ENCODE assay signal across 8 cellular contexts in the genomic region with DNA sequence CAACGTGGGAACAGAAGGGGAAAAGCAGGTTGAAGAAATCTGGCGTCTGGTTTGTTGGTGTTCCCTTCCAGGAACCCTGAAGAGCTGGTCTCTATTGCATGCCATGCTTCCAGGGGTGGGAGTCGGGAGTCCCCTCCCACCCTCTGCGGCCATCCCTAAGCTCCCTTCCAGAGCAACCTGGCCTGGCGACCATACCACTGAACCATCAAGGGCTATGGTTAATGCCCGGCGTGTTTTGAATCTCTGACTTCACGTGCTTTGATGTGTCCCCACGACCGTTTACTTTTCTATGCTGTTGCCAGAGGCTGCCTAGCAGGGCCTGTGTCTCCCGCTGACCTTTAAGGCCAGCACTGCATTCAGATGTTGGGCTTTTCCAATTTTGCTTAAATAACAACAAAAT. TPM values are rescaled to one million over a fixed set of nuclear protein-coding genes. Genes with fewer than 3 reads are reported as not detected.
DNase-seq lines count a peak whose midpoint lies in the region; ATAC-seq and TF ChIP-seq lines count a peak whose summit lies in the region.

No MANE protein-coding gene starts in this region.

- peaks cover 14% of the 10 kb centered on the region for H3K9me1 ChIP-seq in IMR-90 (ENCODE audit: insufficient read depth, low read length)

- H2AFZ ChIP-seq in ACC112 (ENCODE audit: low read length, unreplicated experiment) (peak overlapping the region; percentile 50), IMR-90 (replicated peaks; ENCODE audit: low read length, poor library complexity) (peak overlapping the region; percentile 75), mammary epithelial cell (ENCODE audit: low read depth, low read length) (peak overlapping the region; percentile 53)

- no peak for TF ChIP-seq RAD21 in IMR-90 (IDR thresholded peaks at IDR 0.05; ENCODE audit: low read length)

- H3K56ac ChIP-seq in IMR-90 (ENCODE audit: extremely low read depth, insufficient read depth, low read length) = no peak overlapping the region

- TF ChIP-seq CTCF in IMR-90 (conservative IDR thresholded peaks at IDR 0.05; ENCODE audit: low read depth, low read length) (no peak), mammary epithelial cell (conservative IDR thresholded peaks at IDR 0.05 in 1 of 2, IDR thresholded peaks at IDR 0.05 in 1 of 2; ENCODE audit: extremely low read depth in 1 of 2, insufficient read depth in 1 of 2, low read depth in 1 of 2, low read length in 2 of 2) (no peak)

- POLR2A ChIA-PET in IMR-90 (lab: Charles Lee; ENCODE audit: unreplicated experiment) = interaction anchor here (0.5 to 1.4 kb wide), 3 partner anchors 12 to 686 kb away, joined by 3 to 7 read pairs (median 6); no protein-coding TSS in a partner anchor

- H3K27me3 ChIP-seq in ACC112 (ENCODE audit: insufficient read depth, low read length) (peaks cover 12% of the 10 kb centered on the region), IMR-90 (ENCODE audit: control insufficient read depth, insufficient read depth, low read length) (peaks cover 10% of the 10 kb centered on the region), mammary epithelial cell (ENCODE audit: insufficient read depth, low read length) (no peaks in the 10 kb centered on the region)

- H3K36me3 Mint-ChIP-seq in naive B cell = peaks cover 0 to 20% of the 10 kb centered on the region in 2 donors

- H3K79me1 ChIP-seq in IMR-90 (ENCODE audit: low read depth in 1 of 2, low read length in 2 of 2) = peaks cover 19 to 28% of the 10 kb centered on the region in 2 experiments; a peak in 3 of 4 replicates

- no peak overlapping the region for H3K27ac ChIP-seq in ACC112 (ENCODE audit: low read depth, low read length)
- H3K27ac ChIP-seq in IMR-90 (ENCODE audit: insufficient read depth, low read length) = no peak overlapping the region
- H3K27ac ChIP-seq in mammary epithelial cell (ENCODE audit: insufficient read depth, low read depth, low read length) = peak overlapping the region; percentile 55

- no peak overlapping the region for H3K4me2 ChIP-seq in IMR-90 (ENCODE audit: low read depth, low read length)
- H3K4me2 ChIP-seq in mammary epithelial cell (ENCODE audit: insufficient read depth, low read depth, low read length) = peak overlapping the region; percentile 92

- no peak overlapping the region for H3K4ac ChIP-seq in IMR-90 (ENCODE audit: low read depth, low read length)

- H2AK5ac ChIP-seq in IMR-90 (ENCODE audit: low read depth, low read length) = no peak overlapping the region

- no peaks in the 10 kb centered on the region for H3K9me3 Mint-ChIP-seq in naive B cell

- intact Hi-C loops in IMR-90 (cut with micrococcal nuclease) (loop anchor here (2.0 to 10.0 kb wide), 2 partner anchors 121 to 217 kb away; no protein-coding TSS in a partner anchor), mammary epithelial cell (cut with micrococcal nuclease) (loop anchor here (1.0 to 5.0 kb wide), 7 partner anchors 26 to 407 kb away; partner anchors contain the start of gene ABHD5)

- peak overlapping the region; percentile 83 to 99 (median 98) for H3K4me3 Mint-ChIP-seq in naive B cell

- H3K9ac ChIP-seq in IMR-90 (ENCODE audit: low read depth, low read length) (no peak overlapping the region), mammary epithelial cell (ENCODE audit: insufficient read depth, low read length) (no peak overlapping the region)

- no peak overlapping the region for H4K8ac ChIP-seq in IMR-90 (ENCODE audit: low read depth in 2 of 2, low read length in 2 of 2)

- H3K79me2 ChIP-seq in ACC112 (ENCODE audit: control insufficient read depth, insufficient read depth, low read length, unreplicated experiment) (peaks cover 38% of the 10 kb centered on the region), mammary epithelial cell (ENCODE audit: insufficient read depth, low read length) (peaks cover 38% of the 10 kb centered on the region)

- BruUV-seq in IMR-90 (replicated peaks; lab: Mats Ljungman, UMichigan) = no TSS peak
- BruUV-seq in mammary epithelial cell (replicated peaks; lab: Mats Ljungman, UMichigan) = no TSS peak

- H3K4me3 ChIP-seq in ACC112 (ENCODE audit: low read depth, low read length) (peak overlapping the region; percentile 94), IMR-90 (ENCODE audit: insufficient read depth, low read depth, low read length) (no peak overlapping the region), mammary epithelial cell (replicated peaks in 1 of 3; ENCODE audit: insufficient read depth in 1 of 3, low read depth in 2 of 3, low read length in 3 of 3) (peak overlapping the region in 1 of 3 experiments; percentile 69)

- H4K91ac ChIP-seq in IMR-90 (ENCODE audit: insufficient read depth, low read depth, low read length) = no peak overlapping the region

- H3K36me3 ChIP-seq in ACC112 (ENCODE audit: insufficient read depth, low read length) = no peaks in the 10 kb centered on the region
- peaks cover 5% of the 10 kb centered on the region; the same call in 1 of the 2 replicates for H3K36me3 ChIP-seq in IMR-90 (ENCODE audit: control insufficient read depth, insufficient read depth, low read length)
- H3K36me3 ChIP-seq in mammary epithelial cell (ENCODE audit: insufficient read depth, low read length) = no peaks in the 10 kb centered on the region

- H3K27me3 Mint-ChIP-seq in naive B cell = peaks cover 0 to 5% (median 0%) of the 10 kb centered on the region in 3 donors

- 0 out of 2 replicates have a peak overlapping the region, but pooled peaks have one; percentile 48 for H3K23ac ChIP-seq in IMR-90 (ENCODE audit: low read depth, low read length)

- no peak overlapping the region for H2BK20ac ChIP-seq in IMR-90 (ENCODE audit: low read depth, low read length)

- no peak overlapping the region for H3K14ac ChIP-seq in IMR-90 (replicated peaks; ENCODE audit: low read depth, low read length)

- CTCF ChIA-PET in IMR-90 (lab: Yijun Ruan, JAX) = no interaction called here
- CTCF ChIA-PET in mammary epithelial cell (lab: Charles Lee; ENCODE audit: low non-redundant PET) = interaction anchor here (0.6 kb wide), 1 partner anchor 35 kb away, joined by 7 read pairs; no protein-coding TSS in a partner anchor

- no peak for TF ChIP-seq POLR2A in IMR-90 (IDR thresholded peaks at IDR 0.05; ENCODE audit: low read depth, low read length)

- H3K18ac ChIP-seq in IMR-90 (ENCODE audit: low read depth, low read length) = no peak overlapping the region

- DNase-seq in IMR-90 (no peak), mammary epithelial cell (no peak), naive B cell (no peak), COLO829 (ENCODE audit: low spot score) (no peak)
- DNase-seq in stimulated activated naive CD4-positive, alpha-beta T cell treated with Interleukin-2 at 50 U/mL for 16 hours (lab: John Stamatoyannopoulos, UW) = no peak

- no peak overlapping the region for H4K5ac ChIP-seq in IMR-90 (ENCODE audit: low read depth, low read length)

- WGBS in IMR-90 (ENCODE audit: extremely low coverage in 2 of 2, insufficient read length in 1 of 2), 2 experiments = 10% methylated on average over 2 of the region's 11 CpGs; no CpG with 5 or more reads in 1 of the 2 experiments
- WGBS in mammary epithelial cell (ENCODE audit: low coverage, missing lambda C conversion rate) = 44% methylated on average over 7 of the region's 11 CpGs

- dilution Hi-C loops in IMR-90 (cut with HindIII; ENCODE audit: low sequenced_read_pairs, unreplicated experiment) = no loop called here
- dilution Hi-C loops in mammary epithelial cell (cut with HindIII; ENCODE audit: low sequenced_read_pairs) = no loop called here

- H2BK5ac ChIP-seq in IMR-90 (ENCODE audit: low read depth, low read length, poor library complexity, severe bottlenecking) = no peak overlapping the region

- no peak overlapping the region for H2AK9ac ChIP-seq in IMR-90 (replicated peaks; ENCODE audit: low read depth, low read length, poor library complexity)

- no peak overlapping the region for H2BK15ac ChIP-seq in IMR-90 (ENCODE audit: low read depth, low read length)

- H4K20me1 ChIP-seq in IMR-90 (ENCODE audit: insufficient read depth, low read length) = peaks cover 27% of the 10 kb centered on the region
- no peaks in the 10 kb centered on the region for H4K20me1 ChIP-seq in mammary epithelial cell (ENCODE audit: insufficient read depth, low read length)

- H3K4me1 Mint-ChIP-seq in naive B cell = peaks cover 34 to 38% (median 37%) of the 10 kb centered on the region in 3 donors

- in situ Hi-C loops in IMR-90 (cut with MboI; ENCODE audit: low sequenced_read_pairs) = no loop called here
- in situ Hi-C loops in mammary epithelial cell (cut with MboI; ENCODE audit: low sequenced_read_pairs in 2 of 2) = no loop called here

- H2BK120ac ChIP-seq in IMR-90 (ENCODE audit: low read depth, low read length) = no peak overlapping the region

- no peaks in the 10 kb centered on the region for H3K9me3 ChIP-seq in IMR-90 (ENCODE audit: control insufficient read depth, insufficient read depth, low read length)
- H3K9me3 ChIP-seq in mammary epithelial cell (replicated peaks; ENCODE audit: insufficient read depth, low read length) = no peaks in the 10 kb centered on the region

- H3K27ac Mint-ChIP-seq in naive B cell = peak overlapping the region in 5 of 6 donors; percentile 90 to 100 (median 98)

- ATAC-seq in IMR-90 (ENCODE audit: low read depth) = no peak
- ATAC-seq in naive B cell (ENCODE audit: low read depth in 2 of 2) = no peak
- no peak for ATAC-seq in HG03469 (IDR thresholded peaks at IDR 0.05; ENCODE audit: unreplicated experiment)
- ATAC-seq in GM18858 (IDR thresholded peaks at IDR 0.05; ENCODE audit: unreplicated experiment) = no peak

- H3K4me1 ChIP-seq in ACC112 (ENCODE audit: control insufficient read depth, insufficient read depth, low read length, unreplicated experiment) = peaks cover 27% of the 10 kb centered on the region
- H3K4me1 ChIP-seq in IMR-90 (ENCODE audit: control insufficient read depth, insufficient read depth, low read length) = peaks cover 6% of the 10 kb centered on the region
- peaks cover 26% of the 10 kb centered on the region for H3K4me1 ChIP-seq in mammary epithelial cell (ENCODE audit: insufficient read depth, low read length)

TF ChIP-seq in IMR-90, 13 proteins besides CTCF, POLR2A, EP300 and RAD21 (continues in another document):
- TF ChIP-seq MAZ (IDR thresholded peaks at IDR 0.05; ENCODE audit: borderline replicate concordance, low read depth, low read length) (no peak), BHLHE40 (IDR thresholded peaks at IDR 0.05; ENCODE audit: low read depth, low read length) (no peak), FOS (IDR thresholded peaks at IDR 0.05; ENCODE audit: low read depth, low read length) (no peak), MAFK (IDR thresholded peaks at IDR 0.05; ENCODE audit: low read depth, low read length) (no peak)

RNA-seq across cellular contexts. Expression of gene SNRK, which starts 0.7 kb away (rescaled TPM):
- total RNA-seq in IMR-90 (2012; rRNA removed) (20.6 and 23.1 TPM in 2 replicates), mammary epithelial cell (10 to 100 TPM; 17.5 to 18.6 TPM)
- polyA plus RNA-seq in IMR-90 (2012; rRNA removed) (4.7 and 5.9 TPM in 2 replicates), mammary epithelial cell (7.8 TPM), naive B cell (ENCODE audit: low read depth in 6 of 6) (10 to 100 TPM; 14.3 to 52.3 (median 38.0) TPM)
- 1.5 and 3.2 TPM in 2 replicates for polyA plus RNA-seq in IMR-90 (2012; cell fraction: cytosol; rRNA removed)
- polyA plus RNA-seq in IMR-90 (2012; cell fraction: nucleus; rRNA removed; ENCODE audit: low replicate concordance) = 9.9 and 18.3 TPM in 2 replicates
- polyA minus RNA-seq in mammary epithelial cell = 27.2 TPM
